In genomic region chr5:59069438-59070079, GRCh38 we compare ENCODE assay signal across 9 cellular contexts.
DNase-seq lines count a peak whose midpoint lies in the region; ATAC-seq and TF ChIP-seq lines count a peak whose summit lies in the region.
"Had no signal": no experiment of that assay in that cellular context is flagged by ENCODE, and none has a peak within 500 bp of the region (broad histone marks: within the 10 kb centered on the region; RNA-seq: fewer than 3 reads in every experiment).

No MANE protein-coding gene starts in this region.

- no peak overlapping the region for H3K27ac Mint-ChIP-seq in T-helper 17 cell

- H3K4me3 Mint-ChIP-seq in T-helper 17 cell, result no peak overlapping the region

- H3K36me3 ChIP-seq in H7 (replicated peaks; ENCODE audit: control insufficient read depth, insufficient read depth, low read length), result no peaks in the 10 kb centered on the region
- H3K36me3 ChIP-seq: SJSA1 had no signal

- no peak overlapping the region for H3K4me3 ChIP-seq in fibroblast of villous mesenchyme (ENCODE audit: low read depth, low read length)
- no peak overlapping the region for H3K4me3 ChIP-seq in H7 (ENCODE audit: insufficient read depth, low read depth, low read length)
- H3K4me3 ChIP-seq: SJSA1 had no signal

- TF ChIP-seq CTCF in fibroblast of villous mesenchyme (IDR thresholded peaks at IDR 0.05; ENCODE audit: insufficient read depth, low read depth, low read length), result no peak

- peaks cover 4% of the 10 kb centered on the region for H3K27me3 Mint-ChIP-seq in T-helper 17 cell

- DNase-seq in DMS 273 (lab: John Stamatoyannopoulos, UW; ENCODE audit: unreplicated experiment) (peak; percentile 54), RKO (ENCODE audit: low spot score) (peak; percentile 77), fibroblast of villous mesenchyme (ENCODE audit: low read depth) (peak; percentile 97), occipital lobe (lab: John Stamatoyannopoulos, UW) (peak; percentile 14), NCI-H2029 treated with DMSO at 0.1 percent for 48 hours (lab: John Stamatoyannopoulos, UW) (no peak), H7 (no peak), T-helper 17 cell (no peak)

- peaks cover 2% of the 10 kb centered on the region for H3K4me1 Mint-ChIP-seq in T-helper 17 cell

- no peaks in the 10 kb centered on the region for H3K9me3 ChIP-seq in T-helper 17 cell (ENCODE audit: control insufficient read depth, low read length, poor library complexity, severe bottlenecking)
- H3K9me3 ChIP-seq: SJSA1 had no signal

- ATAC-seq in GM19328 (IDR thresholded peaks at IDR 0.05; ENCODE audit: unreplicated experiment), result no peak
- no peak for ATAC-seq in T-helper 17 cell

- peaks cover 5% of the 10 kb centered on the region for H3K36me3 Mint-ChIP-seq in T-helper 17 cell (ENCODE audit: low read depth)

- H3K27me3 ChIP-seq in H7 (ENCODE audit: control insufficient read depth, insufficient read depth, low read length), result no peaks in the 10 kb centered on the region
- H3K27me3 ChIP-seq: SJSA1 had no signal

Comparison
In these comparisons a context has a peak if more than half of its experiments do, and no peak if none do; other contexts are left out.
1. DNase-seq: peak in DMS 273 (single experiment), RKO (single experiment), fibroblast of villous mesenchyme (single experiment) and occipital lobe (single experiment); none in NCI-H2029 treated with DMSO at 0.1 percent for 48 hours (single experiment), H7 (single experiment) and T-helper 17 cell (0 of 3).